ENCODE assay signal across 8 cellular contexts in the genomic region with DNA sequence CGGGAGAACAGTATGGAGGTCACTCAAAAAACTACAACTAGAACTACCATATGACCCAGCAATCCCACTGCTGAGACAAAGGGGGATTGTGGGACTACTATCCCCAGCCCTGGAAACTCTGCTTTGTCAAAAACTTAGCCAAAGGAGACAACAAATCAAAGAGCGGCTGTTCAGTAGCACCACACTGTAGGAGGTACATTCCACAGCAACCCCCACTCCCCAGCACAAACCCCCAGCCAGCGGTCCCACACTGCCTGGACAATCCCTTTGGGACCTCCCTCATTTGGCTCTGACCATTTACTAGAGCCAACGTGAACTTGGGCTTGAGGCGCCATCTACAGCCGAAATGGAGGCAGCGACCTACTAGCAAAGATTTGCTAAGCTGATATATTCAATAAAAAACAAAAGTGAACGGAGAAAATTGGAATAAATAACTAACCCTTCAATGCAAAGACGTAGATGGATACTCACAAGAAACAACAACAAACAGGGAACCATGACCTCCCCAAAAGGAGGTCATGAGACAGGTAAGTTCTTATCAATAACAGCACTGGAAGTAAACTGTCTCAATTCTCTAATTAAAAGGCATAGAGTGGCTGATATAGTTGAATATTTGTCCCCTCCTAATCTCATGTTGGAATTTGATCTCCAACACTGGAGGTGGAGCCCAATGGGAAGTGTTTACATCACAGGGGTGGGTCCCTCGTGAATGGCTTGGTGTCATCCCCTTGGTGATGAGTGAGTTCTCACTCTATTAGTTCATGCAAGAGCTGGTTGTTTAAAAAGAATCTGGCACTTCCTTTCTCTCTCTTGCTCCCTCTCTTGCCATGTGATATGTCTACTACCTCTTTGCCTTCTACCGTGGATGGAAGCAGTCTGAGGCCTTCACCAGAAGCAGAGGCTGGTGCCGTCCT.
A peak's percentile ranks its signal among the peaks of the same experiment; 100 is the strongest.
DNase-seq lines count a peak whose midpoint lies in the region; ATAC-seq and TF ChIP-seq lines count a peak whose summit lies in the region.

No MANE protein-coding gene starts in this region.

- POLR2A ChIA-PET in IMR-90 (lab: Charles Lee; ENCODE audit: unreplicated experiment): no interaction called here

- H3K4me3 ChIP-seq in left ventricle myocardium inferior (no peak overlapping the region), IMR-90 (ENCODE audit: insufficient read depth, low read depth, low read length) (no peak overlapping the region), epithelial cell of proximal tubule (ENCODE audit: low read depth, low read length) (no peak overlapping the region), neuronal stem cell (ENCODE audit: low read length in 2 of 2) (no peak overlapping the region)

- no peak overlapping the region for H2BK12ac ChIP-seq in neuronal stem cell (ENCODE audit: low read length)

- H3K4ac ChIP-seq in IMR-90 (ENCODE audit: low read depth, low read length) (no peak overlapping the region), neuronal stem cell (ENCODE audit: low read length) (no peak overlapping the region)

- H3K79me1 ChIP-seq in IMR-90 (ENCODE audit: low read depth in 1 of 2, low read length in 2 of 2) (no peaks in the 10 kb centered on the region), neuronal stem cell (ENCODE audit: low read depth, low read length) (no peaks in the 10 kb centered on the region)

- CTCF ChIA-PET in IMR-90 (lab: Yijun Ruan, JAX): interaction anchor here (0.6 to 1.3 kb wide), 8 partner anchors 13 to 63 kb away, joined by 3 to 4 read pairs (median 3); no protein-coding TSS in a partner anchor

- H4K5ac ChIP-seq in IMR-90 (ENCODE audit: low read depth, low read length): no peak overlapping the region

- H4K20me1 ChIP-seq in IMR-90 (ENCODE audit: insufficient read depth, low read length): no peaks in the 10 kb centered on the region

- H3K9me3 ChIP-seq in left ventricle myocardium inferior (replicated peaks) (peaks cover under 1% of the 10 kb centered on the region), IMR-90 (ENCODE audit: control insufficient read depth, insufficient read depth, low read length) (no peaks in the 10 kb centered on the region), neuronal stem cell (replicated peaks in 1 of 2; ENCODE audit: control insufficient read depth in 2 of 2, insufficient read depth in 1 of 2, low read depth in 1 of 2, low read length in 2 of 2) (no peaks in the 10 kb centered on the region)

- H3K14ac ChIP-seq in IMR-90 (replicated peaks; ENCODE audit: low read depth, low read length) (no peak overlapping the region; the same call in 1 of the 2 replicates), neuronal stem cell (ENCODE audit: low read length) (no peak overlapping the region)

- H2AK9ac ChIP-seq in IMR-90 (replicated peaks; ENCODE audit: low read depth, low read length, poor library complexity): no peak overlapping the region

- H2BK15ac ChIP-seq in IMR-90 (ENCODE audit: low read depth, low read length) (no peak overlapping the region), neuronal stem cell (ENCODE audit: low read length) (no peak overlapping the region)

- H3K18ac ChIP-seq in IMR-90 (ENCODE audit: low read depth, low read length): no peak overlapping the region
- no peak overlapping the region for H3K18ac ChIP-seq in neuronal stem cell (ENCODE audit: low read length)

- no peak overlapping the region for H2AK5ac ChIP-seq in IMR-90 (ENCODE audit: low read depth, low read length)
- H2AK5ac ChIP-seq in neuronal stem cell (ENCODE audit: low read depth, low read length): no peak overlapping the region

- H3K23ac ChIP-seq in IMR-90 (ENCODE audit: low read depth, low read length) (no peak overlapping the region), neuronal stem cell (ENCODE audit: low read depth, low read length, poor library complexity) (no peak overlapping the region)

- dilution Hi-C loops in IMR-90 (cut with HindIII; ENCODE audit: low sequenced_read_pairs, unreplicated experiment): no loop called here

- H4K8ac ChIP-seq in IMR-90 (ENCODE audit: low read depth in 2 of 2, low read length in 2 of 2) (no peak overlapping the region), neuronal stem cell (ENCODE audit: low read depth, low read length) (no peak overlapping the region)

- no peak overlapping the region for H3K27ac ChIP-seq in left ventricle myocardium inferior (replicated peaks)
- no peak overlapping the region for H3K27ac ChIP-seq in IMR-90 (ENCODE audit: insufficient read depth, low read length)
- H3K27ac ChIP-seq in neuronal stem cell (replicated peaks; ENCODE audit: low read length): no peak overlapping the region

- 14% methylated on average over 1 of the region's 12 CpGs; no CpG with 5 or more reads in 1 of the 2 experiments for WGBS in IMR-90 (ENCODE audit: extremely low coverage in 2 of 2, insufficient read length in 1 of 2), 2 experiments
- WGBS in neuronal stem cell (ENCODE audit: extremely low coverage in 2 of 2, insufficient read length in 2 of 2, insufficient replicate concordance in 1 of 2), 2 donors: no CpG with 5 or more reads among the region's 12 CpGs

- ATAC-seq in left cardiac atrium: no peak
- ATAC-seq in IMR-90 (ENCODE audit: low read depth): peak; percentile 97
- ATAC-seq in HG03432 (IDR thresholded peaks at IDR 0.05; ENCODE audit: unreplicated experiment): no peak

- BruUV-seq in IMR-90 (replicated peaks; lab: Mats Ljungman, UMichigan): no TSS peak

- H2BK120ac ChIP-seq in IMR-90 (ENCODE audit: low read depth, low read length) (no peak overlapping the region), neuronal stem cell (ENCODE audit: low read depth, low read length) (no peak overlapping the region)

- no peak overlapping the region for H2BK5ac ChIP-seq in IMR-90 (ENCODE audit: low read depth, low read length, poor library complexity, severe bottlenecking)
- no peak overlapping the region for H2BK5ac ChIP-seq in neuronal stem cell (ENCODE audit: low read length)

- TF ChIP-seq RAD21 in IMR-90 (IDR thresholded peaks at IDR 0.05; ENCODE audit: low read length): peak; percentile 93

- no peak overlapping the region for H2BK20ac ChIP-seq in IMR-90 (ENCODE audit: low read depth, low read length)

- H3K4me1 ChIP-seq in left ventricle myocardium inferior: no peaks in the 10 kb centered on the region
- H3K4me1 ChIP-seq in IMR-90 (ENCODE audit: control insufficient read depth, insufficient read depth, low read length): no peaks in the 10 kb centered on the region
- peaks cover 5% of the 10 kb centered on the region in 2 donors for H3K4me1 ChIP-seq in neuronal stem cell (ENCODE audit: control insufficient read depth in 2 of 2, insufficient read depth in 1 of 2, low read depth in 1 of 2, low read length in 2 of 2)

- TF ChIP-seq CTCF in left ventricle myocardium inferior (IDR thresholded peaks at IDR 0.05; ENCODE audit: borderline replicate concordance) (peak; percentile 60), IMR-90 (conservative IDR thresholded peaks at IDR 0.05; ENCODE audit: low read depth, low read length) (peak; percentile 93), epithelial cell of proximal tubule (conservative IDR thresholded peaks at IDR 0.05; ENCODE audit: low read depth, low read length) (peak; percentile 95)

- no peak overlapping the region for H4K91ac ChIP-seq in IMR-90 (ENCODE audit: insufficient read depth, low read depth, low read length)
- H4K91ac ChIP-seq in neuronal stem cell (ENCODE audit: low read depth, low read length, poor library complexity): no peak overlapping the region

- no peak overlapping the region for H3K9ac ChIP-seq in IMR-90 (ENCODE audit: low read depth, low read length)
- no peak overlapping the region for H3K9ac ChIP-seq in neuronal stem cell (ENCODE audit: low read depth, low read length, poor library complexity)

- DNase-seq in left ventricle myocardium inferior (no peak), left cardiac atrium (no peak), IMR-90 (peak; percentile 74), RPMI7951 (ENCODE audit: low read depth) (peak; percentile 63), epithelial cell of proximal tubule (ENCODE audit: low read depth) (no peak), neuronal stem cell (ENCODE audit: low spot score) (peak; percentile 27), 8988T (no peak)

- H3K27me3 ChIP-seq in left ventricle myocardium inferior (ENCODE audit: low read depth): peaks cover 7% of the 10 kb centered on the region
- no peaks in the 10 kb centered on the region for H3K27me3 ChIP-seq in IMR-90 (ENCODE audit: control insufficient read depth, insufficient read depth, low read length)
- H3K27me3 ChIP-seq in neuronal stem cell (ENCODE audit: control insufficient read depth in 3 of 3, insufficient read depth in 3 of 3, low read depth in 1 of 3, low read length in 3 of 3): no peaks in the 10 kb centered on the region

- TF ChIP-seq POLR2A in IMR-90 (IDR thresholded peaks at IDR 0.05; ENCODE audit: low read depth, low read length): 0 out of 2 replicates have a peak, but pooled peaks have one; percentile 35

- no peak overlapping the region for H3K56ac ChIP-seq in IMR-90 (ENCODE audit: extremely low read depth, insufficient read depth, low read length)

- H3K36me3 ChIP-seq in left ventricle myocardium inferior: no peaks in the 10 kb centered on the region
- no peaks in the 10 kb centered on the region for H3K36me3 ChIP-seq in IMR-90 (ENCODE audit: control insufficient read depth, insufficient read depth, low read length)
- no peaks in the 10 kb centered on the region for H3K36me3 ChIP-seq in neuronal stem cell (replicated peaks in 1 of 2; ENCODE audit: control insufficient read depth in 2 of 2, insufficient read depth in 2 of 2, low read length in 2 of 2)

- H3K4me2 ChIP-seq in IMR-90 (ENCODE audit: low read depth, low read length): peak overlapping the region; percentile 31; the same call in 1 of the 2 replicates
- no peak overlapping the region for H3K4me2 ChIP-seq in neuronal stem cell (ENCODE audit: insufficient read depth, low read length, poor library complexity, severe bottlenecking)

- in situ Hi-C loops in IMR-90 (cut with MboI; ENCODE audit: low sequenced_read_pairs): loop anchor here (5.0 kb wide), 1 partner anchor 34 kb away; no protein-coding TSS in a partner anchor

- intact Hi-C loops in left ventricle myocardium inferior (cut with micrococcal nuclease) (no loop called here), left cardiac atrium (cut with DNase I) (no loop called here), IMR-90 (cut with micrococcal nuclease) (loop anchor here (1.0 to 5.0 kb wide), 5 partner anchors 37 to 592 kb away; no protein-coding TSS in a partner anchor)

- H2AFZ ChIP-seq in IMR-90 (replicated peaks; ENCODE audit: low read length, poor library complexity) (peak overlapping the region; percentile 81), neuronal stem cell (ENCODE audit: low read length) (peak overlapping the region; percentile 92)

- H3K9me1 ChIP-seq in IMR-90 (ENCODE audit: insufficient read depth, low read length): no peaks in the 10 kb centered on the region

TF ChIP-seq in IMR-90, 13 proteins besides CTCF, POLR2A, EP300 and RAD21 (continues in another document):
- TF ChIP-seq SMC3 (IDR thresholded peaks at IDR 0.05; ENCODE audit: low read depth, low read length): peak; percentile 66

Comparison
In these comparisons a context has a peak if more than half of its experiments do, and no peak if none do; other contexts are left out.
1. DNase-seq: peak in IMR-90 (single experiment), RPMI7951 (single experiment) and neuronal stem cell (single experiment); none in left ventricle myocardium inferior (single experiment), left cardiac atrium (single experiment), epithelial cell of proximal tubule (single experiment) and 8988T (single experiment).
2. Peak in every context shown above with its lines, with median percentiles within 50 percentile points of each other: CTCF ChIP-seq.